ENCODE assay signal across 32 cellular contexts in the genomic region with DNA sequence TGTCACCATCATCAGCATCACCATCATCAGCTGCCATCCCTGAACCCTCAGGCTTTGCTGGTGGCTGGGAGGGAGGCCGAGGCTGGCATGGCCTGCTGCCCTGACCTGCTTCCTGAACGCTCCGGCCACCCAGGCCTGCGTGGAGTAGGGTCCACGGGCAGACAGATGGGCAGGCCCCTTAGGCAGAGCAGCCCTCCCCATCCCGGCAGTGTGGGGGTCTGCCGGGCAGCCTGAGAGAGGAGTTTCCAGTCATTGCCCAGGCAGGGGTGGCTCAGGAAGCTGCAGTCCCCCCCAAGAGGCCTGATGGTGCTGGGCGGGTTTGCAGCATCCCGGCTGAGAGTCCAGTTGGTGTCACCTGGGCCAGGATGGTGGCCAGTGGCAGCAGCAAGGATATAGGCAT. TPM values are rescaled to one million over a fixed set of nuclear protein-coding genes. Genes with fewer than 3 reads are reported as not detected.
DNase-seq lines count a peak whose midpoint lies in the region; ATAC-seq, FAIRE-seq and TF ChIP-seq lines count a peak whose summit lies in the region.
"Had no signal": no experiment of that assay in that cellular context is flagged by ENCODE, and none has a peak within 500 bp of the region (broad histone marks: within the 10 kb centered on the region; RNA-seq: fewer than 3 reads in every experiment).

No MANE protein-coding gene starts in this region.

- POLR2A ChIA-PET in HepG2 (lab: Yijun Ruan, JAX) = no interaction called here

- TF ChIP-seq RAD21 in liver (IDR thresholded peaks at IDR 0.05) = no peak
- no peak for TF ChIP-seq RAD21 in HepG2 (CRISPR knock-in tag; IDR thresholded peaks at IDR 0.05)

- no peaks in the 10 kb centered on the region for H4K20me1 ChIP-seq in HepG2 (ENCODE audit: insufficient read depth, low read length)

- no TSS peak for BruUV-seq in HepG2 (replicated peaks; lab: Mats Ljungman, UMichigan)

- FAIRE-seq in HepG2 (lab: Jason Lieb, UNC) = no peak
- FAIRE-seq in kidney (lab: Jason Lieb, UNC) = no peak
- FAIRE-seq in GM12892 (lab: Jason Lieb, UNC) = no peak
- FAIRE-seq: A549, bronchial epithelial cell, colon, GM18507, GM19239 had no signal

- CTCF ChIA-PET in HepG2 (lab: Yijun Ruan, JAX; ENCODE audit: low intra/inter-chr PET ratio, low total read pairs) = no interaction called here

- H3K27me3 ChIP-seq in liver (ENCODE audit: control insufficient read depth in 4 of 4, insufficient read depth in 4 of 4, low read length in 3 of 4) = no peaks in the 10 kb centered on the region
- H3K27me3 ChIP-seq in HepG2 (ENCODE audit: control insufficient read depth in 1 of 2, insufficient read depth in 2 of 2, low read length in 2 of 2) = peaks cover 40 to 77% of the 10 kb centered on the region in 2 experiments
- H3K27me3 ChIP-seq in sigmoid colon = peaks cover 3 to 40% (median 8%) of the 10 kb centered on the region in 3 donors
- H3K27me3 ChIP-seq in upper lobe of right lung = peaks cover 20% of the 10 kb centered on the region
- peaks cover 57% of the 10 kb centered on the region for H3K27me3 ChIP-seq in transverse colon
- H3K27me3 ChIP-seq: neural progenitor cell had no signal

- 83% methylated on average over 9 of the region's 9 CpGs for WGBS in liver
- 20% methylated on average over 2 of the region's 9 CpGs for WGBS in HepG2 (ENCODE audit: low lambda C conversion rate)
- 79 to 80% methylated on average over 9 of the region's 9 CpGs for WGBS in sigmoid colon, 2 donors
- 74% methylated on average over 6 of the region's 9 CpGs; no CpG with 5 or more reads in 1 of the 2 donors for WGBS in transverse colon (ENCODE audit: low coverage in 1 of 2), 2 donors

- ATAC-seq in HepG2 (no peak), upper lobe of right lung (no peak)
- ATAC-seq: GM23338; stimulated activated naive B cell treated with anti-CD40 and anti-IgM and Interleukin-4, amounts not matched to agents 10 μg/mL and 1 μg/mL and 100 μg/mL, for 72 hours had no signal

- H3K36me3 ChIP-seq in liver (ENCODE audit: control insufficient read depth in 4 of 4, insufficient read depth in 3 of 4, low read depth in 1 of 4, low read length in 3 of 4) (no peaks in the 10 kb centered on the region), HepG2 (replicated peaks in 1 of 2; ENCODE audit: control insufficient read depth in 1 of 2, insufficient read depth in 2 of 2, low read length in 2 of 2) (no peaks in the 10 kb centered on the region), kidney (ENCODE audit: control insufficient read depth in 1 of 2, insufficient read depth in 2 of 2, low read length in 2 of 2) (no peaks in the 10 kb centered on the region), sigmoid colon (no peaks in the 10 kb centered on the region), upper lobe of right lung (no peaks in the 10 kb centered on the region), transverse colon (no peaks in the 10 kb centered on the region)
- H3K36me3 ChIP-seq: neural progenitor cell, SJCRH30, thoracic aorta had no signal

- H3K27ac ChIP-seq in liver (ENCODE audit: low read depth in 1 of 2, low read length in 2 of 2) = peak overlapping the region; percentile 64 to 75
- no peak overlapping the region for H3K27ac ChIP-seq in HepG2 (ENCODE audit: extremely low read length, insufficient read depth, low read length)
- peak overlapping the region; percentile 23 to 85 for H3K27ac ChIP-seq in kidney (ENCODE audit: low read depth in 2 of 2, low read length in 2 of 2)
- peak overlapping the region; percentile 19 to 57 (median 37) for H3K27ac ChIP-seq in sigmoid colon
- peak overlapping the region; percentile 68 for H3K27ac ChIP-seq in upper lobe of right lung
- H3K27ac ChIP-seq in transverse colon = peak overlapping the region in 2 of 4 donors; percentile 25 to 38
- H3K27ac ChIP-seq: neural progenitor cell, SJCRH30, thoracic aorta, VCaP had no signal

- in situ Hi-C loops in HepG2 (cut with HindIII; ENCODE audit: extremely low pct_ligation_motif_present, low pct_unique_long_range_greater_than_20kb) = no loop called here
- in situ Hi-C loops in transverse colon (cut with MboI; ENCODE audit: low pct_ligation_motif_present in 1 of 4, low pct_unique_long_range_greater_than_20kb in 1 of 4, low sequenced_read_pairs in 3 of 4) = no loop called here

- TF ChIP-seq EP300 in HepG2 (IDR thresholded peaks at IDR 0.05; ENCODE audit: low read depth in 2 of 2, low read length in 2 of 2) = no peak
- no peak for TF ChIP-seq EP300 in HepG2 (CRISPR knock-in tag; IDR thresholded peaks at IDR 0.05; ENCODE audit: borderline replicate concordance)
- no peak for TF ChIP-seq EP300 in sigmoid colon (IDR thresholded peaks at IDR 0.05)
- TF ChIP-seq EP300 in transverse colon (IDR thresholded peaks at IDR 0.05; ENCODE audit: low read depth) = no peak

- TF ChIP-seq POLR2A in HepG2 (IDR thresholded peaks at IDR 0.05; ENCODE audit: insufficient read depth in 1 of 2, low read depth in 2 of 2, low read length in 2 of 2) (no peak), sigmoid colon (IDR thresholded peaks at IDR 0.05) (no peak), transverse colon (IDR thresholded peaks at IDR 0.05) (no peak), GM12892 (IDR thresholded peaks at IDR 0.05; ENCODE audit: low read depth, low read length) (no peak)

- TF ChIP-seq CTCF in liver (IDR thresholded peaks at IDR 0.05; ENCODE audit: low read depth, low read length, missing input control) = no peak
- TF ChIP-seq CTCF in HepG2 (CRISPR knock-in tag; IDR thresholded peaks at IDR 0.05) = no peak
- no peak for TF ChIP-seq CTCF in kidney (IDR thresholded peaks at IDR 0.05; ENCODE audit: borderline replicate concordance, extremely low read depth, insufficient read depth)
- no peak for TF ChIP-seq CTCF in sigmoid colon (IDR thresholded peaks at IDR 0.05)
- TF ChIP-seq CTCF in upper lobe of right lung (IDR thresholded peaks at IDR 0.05) = no peak
- TF ChIP-seq CTCF in transverse colon (IDR thresholded peaks at IDR 0.05) = no peak

- peaks cover 0 to 5% (median 0%) of the 10 kb centered on the region in 4 donors for H3K4me1 ChIP-seq in liver (ENCODE audit: control insufficient read depth in 4 of 4, insufficient read depth in 4 of 4, low read length in 3 of 4)
- peaks cover 28% of the 10 kb centered on the region for H3K4me1 ChIP-seq in HepG2 (ENCODE audit: insufficient read depth, low read length)
- H3K4me1 ChIP-seq in kidney (ENCODE audit: control insufficient read depth in 1 of 2, insufficient read depth in 1 of 2, low read depth in 1 of 2, low read length in 2 of 2) = peaks cover 0 to 5% of the 10 kb centered on the region in 2 donors
- no peaks in the 10 kb centered on the region for H3K4me1 ChIP-seq in sigmoid colon
- peaks cover 9% of the 10 kb centered on the region for H3K4me1 ChIP-seq in upper lobe of right lung
- H3K4me1 ChIP-seq in transverse colon = peaks cover 0 to 13% (median 1%) of the 10 kb centered on the region in 4 donors
- H3K4me1 ChIP-seq: neural progenitor cell had no signal

- H3K9me3 ChIP-seq in liver (ENCODE audit: control insufficient read depth in 4 of 4, low read length in 3 of 4) (no peaks in the 10 kb centered on the region), HepG2 (ENCODE audit: low read length) (no peaks in the 10 kb centered on the region), kidney (ENCODE audit: control insufficient read depth in 1 of 2, low read length in 2 of 2) (no peaks in the 10 kb centered on the region), sigmoid colon (no peaks in the 10 kb centered on the region), upper lobe of right lung (no peaks in the 10 kb centered on the region), transverse colon (no peaks in the 10 kb centered on the region)
- H3K9me3 ChIP-seq: A549, SJCRH30, thoracic aorta had no signal

- no peaks in the 10 kb centered on the region for H3K79me2 ChIP-seq in HepG2 (ENCODE audit: insufficient read depth, low read length)

- no peak overlapping the region for H3K9ac ChIP-seq in liver (ENCODE audit: low read depth in 1 of 2, low read length in 2 of 2)
- H3K9ac ChIP-seq in HepG2 (ENCODE audit: insufficient read depth, low read depth, low read length) = no peak overlapping the region
- no peak overlapping the region for H3K9ac ChIP-seq in kidney (ENCODE audit: low read length in 2 of 2)
- H3K9ac ChIP-seq: neural progenitor cell had no signal

- no peak overlapping the region for H3K4me3 ChIP-seq in liver (ENCODE audit: low read depth in 1 of 3, low read length in 3 of 3)
- H3K4me3 ChIP-seq in HepG2 (replicated peaks in 1 of 3; ENCODE audit: insufficient read depth in 1 of 3, low read depth in 2 of 3, low read length in 3 of 3) = no peak overlapping the region; a peak in 1 of 6 replicates
- no peak overlapping the region for H3K4me3 ChIP-seq in kidney (ENCODE audit: low read length in 2 of 2)
- H3K4me3 ChIP-seq in sigmoid colon = no peak overlapping the region
- H3K4me3 ChIP-seq in upper lobe of right lung = no peak overlapping the region
- no peak overlapping the region for H3K4me3 ChIP-seq in transverse colon
- H3K4me3 ChIP-seq: A549, GM23338, neural progenitor cell, thoracic aorta had no signal

- H2AFZ ChIP-seq in HepG2 (ENCODE audit: low read length) = no peak overlapping the region
- H2AFZ ChIP-seq: GM23338, neural progenitor cell had no signal

- intact Hi-C loops in HepG2 (cut with micrococcal nuclease; ENCODE audit: unreplicated experiment) = no loop called here
- intact Hi-C loops in kidney (cut with DNase I) = no loop called here
- intact Hi-C loops in sigmoid colon (cut with DNase I) = no loop called here
- intact Hi-C loops in upper lobe of right lung (cut with DNase I) = no loop called here
- intact Hi-C loops in transverse colon (cut with DNase I; ENCODE audit: low total_unique reads) = no loop called here

- DNase-seq in HepG2 (ENCODE audit: low spot score) (no peak), kidney (peak; percentile 64), sigmoid colon (no peak), upper lobe of right lung (no peak), transverse colon (no peak), GM12892 (ENCODE audit: insufficient read length) (no peak)
- DNase-seq in stimulated activated CD4-positive, alpha-beta T cell treated with anti-CD3 and anti-CD28 coated beads, Interleukin-4, amount 100 ng/mL, for 1 hour = no peak
- DNase-seq: activated CD4-positive, alpha-beta T cell treated with anti-CD3 and anti-CD28 coated beads for 4 hours; activated effector memory CD4-positive, alpha-beta T cell treated with Interleukin-2 at 50 U/mL for 16 hours; activated T-cell treated with anti-CD3 and anti-CD28 coated beads for 4 hours; AML-193; DMS 273 treated with DMSO at 0.1 percent for 48 hours; effector CD4-positive, alpha-beta T cell; HFFc6; NCI-H1436 treated with DMSO at 0.1 percent for 48 hours; NCI-H345; NCI-H748 treated with DMSO at 0.1 percent for 48 hours; SJCRH30; stimulated activated naive B cell treated with anti-CD40 and anti-IgM and Interleukin-4, amounts not matched to agents 10 μg/mL and 1 μg/mL and 100 μg/mL, for 72 hours; T1000 had no signal

- H3K4me2 ChIP-seq in HepG2 (ENCODE audit: low read depth, low read length) = no peak overlapping the region
- H3K4me2 ChIP-seq: A549, GM23338, neural progenitor cell had no signal

RNA-seq across cellular contexts. Expression of gene EGFL7, which starts 7.9 kb away (rescaled TPM):
- 10 to 100 TPM; 34.5 to 38.5 TPM for total RNA-seq in liver
- 10 to 100 TPM; 32.1 to 39.7 TPM for polyA plus RNA-seq in liver
- total RNA-seq in HepG2 (2016; rRNA removed; fragmentation: Illumina TruSeq; extraction: Trizol) = 0.20 TPM in 1 of 2 replicates, not detected in the other
- total RNA-seq in HepG2 (2016; cell fraction: cytosol; rRNA removed; fragmentation: Illumina TruSeq; extraction: Trizol; ENCODE audit: low read depth) = 0.61 and 0.88 TPM in 2 replicates
- total RNA-seq in HepG2 (2016; cell fraction: insoluble cytoplasmic fraction; rRNA removed; fragmentation: Illumina TruSeq; extraction: Trizol) = 0.19 and 0.32 TPM in 2 replicates
- total RNA-seq in HepG2 (2016; cell fraction: membrane; rRNA removed; fragmentation: Illumina TruSeq; extraction: Trizol) = 0.59 and 0.93 TPM in 2 replicates
- 0.40 TPM in 1 of 2 replicates, not detected in the other for total RNA-seq in HepG2 (2016; cell fraction: nucleus; rRNA removed; fragmentation: Illumina TruSeq; extraction: Trizol)
- polyA plus RNA-seq in HepG2 (2011; rRNA removed) = 5.1 and 10.3 TPM in 2 replicates
- polyA plus RNA-seq in HepG2 (2011; cell fraction: cytosol; rRNA removed) = 7.6 and 12.5 TPM in 2 replicates
- 20.6 and 22.6 TPM in 2 replicates for polyA plus RNA-seq in HepG2 (2011; cell fraction: nucleus; rRNA removed)
- 1.6 and 2.3 TPM in 2 replicates for polyA plus RNA-seq in HepG2 (2012)
- 0.54 and 0.89 TPM in 2 replicates for polyA plus RNA-seq in HepG2 (2016; cell fraction: cytosol; fragmentation: Illumina TruSeq; extraction: Trizol; ENCODE audit: low read depth)
- 0.20 and 0.56 TPM in 2 replicates for polyA plus RNA-seq in HepG2 (2016; cell fraction: insoluble cytoplasmic fraction; fragmentation: Illumina TruSeq; extraction: Trizol; ENCODE audit: low read depth)
- polyA plus RNA-seq in HepG2 (2016; cell fraction: membrane; fragmentation: Illumina TruSeq; extraction: Trizol; ENCODE audit: low read depth) = 0.68 and 0.72 TPM in 2 replicates
- polyA plus RNA-seq in HepG2 (2016; cell fraction: nucleus; fragmentation: Illumina TruSeq; extraction: Trizol; ENCODE audit: insufficient read depth, low read depth) = not detected in 2 replicates
- 3.6 and 4.7 TPM in 2 replicates for polyA minus RNA-seq in HepG2 (2011; rRNA and poly(A)+ RNA removed; ENCODE audit: low replicate concordance)
- polyA minus RNA-seq in HepG2 (2011; cell fraction: cytosol; rRNA and poly(A)+ RNA removed) = 3.1 and 3.3 TPM in 2 replicates
- 1.9 and 3.0 TPM in 2 replicates for polyA minus RNA-seq in HepG2 (2011; cell fraction: nucleus; rRNA and poly(A)+ RNA removed)
- 140 TPM for total RNA-seq in kidney
- 137 TPM for polyA plus RNA-seq in kidney (ENCODE audit: insufficient read depth, low read depth, low replicate concordance)
- 10 to 100 TPM; 31.0 to 75.6 (median 46.0) TPM for total RNA-seq in sigmoid colon
- 10 to 100 TPM in 2 of 3 donors, 1 to 10 TPM in 1; 6.0 to 43.5 (median 27.6) TPM for polyA plus RNA-seq in sigmoid colon
- 302 TPM for total RNA-seq in upper lobe of right lung
- total RNA-seq in transverse colon = 10 to 100 TPM; 12.3 to 64.7 (median 33.6) TPM
- not detected for polyA plus RNA-seq in GM12892 (2012; ENCODE audit: missing spikeins)

RNA-seq across cellular contexts. Expression of gene AGPAT2, which starts 32.4 kb away (rescaled TPM):
- total RNA-seq in liver (100 to 1,000 TPM in 1 of 2 donors, 10 to 100 TPM in 1; 75.1 to 213 TPM), HepG2 (2016; rRNA removed; fragmentation: Illumina TruSeq; extraction: Trizol) (2.5 and 3.9 TPM in 2 replicates), kidney (83.6 TPM), sigmoid colon (10 to 100 TPM; 28.0 to 62.4 (median 33.7) TPM), upper lobe of right lung (117 TPM), transverse colon (100 to 1,000 TPM; 245 to 441 (median 290) TPM)
- polyA plus RNA-seq in liver (100 to 1,000 TPM; 211 to 222 TPM), HepG2 (2011; rRNA removed) (25.8 and 33.0 TPM in 2 replicates), kidney (ENCODE audit: insufficient read depth, low read depth, low replicate concordance) (73.4 TPM), sigmoid colon (100 to 1,000 TPM in 2 of 3 donors, 10 to 100 TPM in 1; 92.5 to 345 (median 181) TPM)
- total RNA-seq in HepG2 (2016; cell fraction: cytosol; rRNA removed; fragmentation: Illumina TruSeq; extraction: Trizol; ENCODE audit: low read depth) = 5.2 and 5.9 TPM in 2 replicates
- 2.1 and 3.5 TPM in 2 replicates for total RNA-seq in HepG2 (2016; cell fraction: insoluble cytoplasmic fraction; rRNA removed; fragmentation: Illumina TruSeq; extraction: Trizol)
- total RNA-seq in HepG2 (2016; cell fraction: membrane; rRNA removed; fragmentation: Illumina TruSeq; extraction: Trizol) = 6.3 and 6.7 TPM in 2 replicates
- total RNA-seq in HepG2 (2016; cell fraction: nucleus; rRNA removed; fragmentation: Illumina TruSeq; extraction: Trizol) = 3.1 and 3.9 TPM in 2 replicates
- polyA plus RNA-seq in HepG2 (2011; cell fraction: cytosol; rRNA removed) = 34.1 and 37.6 TPM in 2 replicates
- 32.1 and 35.6 TPM in 2 replicates for polyA plus RNA-seq in HepG2 (2011; cell fraction: nucleus; rRNA removed)
- 9.3 and 10.6 TPM in 2 replicates for polyA plus RNA-seq in HepG2 (2012)
- polyA plus RNA-seq in HepG2 (2016; cell fraction: cytosol; fragmentation: Illumina TruSeq; extraction: Trizol; ENCODE audit: low read depth) = 8.4 and 9.1 TPM in 2 replicates
- 3.6 and 3.8 TPM in 2 replicates for polyA plus RNA-seq in HepG2 (2016; cell fraction: insoluble cytoplasmic fraction; fragmentation: Illumina TruSeq; extraction: Trizol; ENCODE audit: low read depth)
- polyA plus RNA-seq in HepG2 (2016; cell fraction: membrane; fragmentation: Illumina TruSeq; extraction: Trizol; ENCODE audit: low read depth) = 9.7 and 9.8 TPM in 2 replicates
- 8.2 and 8.4 TPM in 2 replicates for polyA plus RNA-seq in HepG2 (2016; cell fraction: nucleus; fragmentation: Illumina TruSeq; extraction: Trizol; ENCODE audit: insufficient read depth, low read depth)
- 34.1 and 96.5 TPM in 2 replicates for polyA minus RNA-seq in HepG2 (2011; rRNA and poly(A)+ RNA removed; ENCODE audit: low replicate concordance)
- polyA minus RNA-seq in HepG2 (2011; cell fraction: cytosol; rRNA and poly(A)+ RNA removed) = 12.3 and 17.9 TPM in 2 replicates
- 6.1 and 6.2 TPM in 2 replicates for polyA minus RNA-seq in HepG2 (2011; cell fraction: nucleus; rRNA and poly(A)+ RNA removed)
- 3.5 TPM for polyA plus RNA-seq in GM12892 (2012; ENCODE audit: missing spikeins)

RNA-seq across cellular contexts. Expression of gene DIPK1B, which starts 57.6 kb away (rescaled TPM):
- total RNA-seq in liver (10 to 100 TPM in 1 of 2 donors, 1 to 10 TPM in 1; 6.4 to 19.7 TPM), HepG2 (2016; rRNA removed; fragmentation: Illumina TruSeq; extraction: Trizol) (0.18 and 0.28 TPM in 2 replicates), kidney (7.5 TPM), sigmoid colon (10 to 100 TPM in 3 of 4 donors, 1 to 10 TPM in 1; 9.6 to 18.3 (median 14.3) TPM), upper lobe of right lung (17.7 TPM), transverse colon (10 to 100 TPM in 1 of 4 donors, 1 to 10 TPM in 3; 3.5 to 12.3 (median 3.9) TPM)
- polyA plus RNA-seq in liver (1 to 10 TPM; 2.3 to 4.1 TPM), HepG2 (2011; rRNA removed) (3.9 and 7.2 TPM in 2 replicates), kidney (ENCODE audit: insufficient read depth, low read depth, low replicate concordance) (22.6 TPM), sigmoid colon (1 to 10 TPM in 1 of 3 donors, under 1 TPM in 2; 0.23 to 6.5 (median 0.60) TPM)
- 0.91 and 1.1 TPM in 2 replicates for total RNA-seq in HepG2 (2016; cell fraction: cytosol; rRNA removed; fragmentation: Illumina TruSeq; extraction: Trizol; ENCODE audit: low read depth)
- total RNA-seq in HepG2 (2016; cell fraction: insoluble cytoplasmic fraction; rRNA removed; fragmentation: Illumina TruSeq; extraction: Trizol) = 0.28 and 0.41 TPM in 2 replicates
- 0.99 and 1.2 TPM in 2 replicates for total RNA-seq in HepG2 (2016; cell fraction: membrane; rRNA removed; fragmentation: Illumina TruSeq; extraction: Trizol)
- 0.16 TPM in 1 of 2 replicates, not detected in the other for total RNA-seq in HepG2 (2016; cell fraction: nucleus; rRNA removed; fragmentation: Illumina TruSeq; extraction: Trizol)
- polyA plus RNA-seq in HepG2 (2011; cell fraction: cytosol; rRNA removed) = 4.8 and 7.5 TPM in 2 replicates
- 17.3 and 19.2 TPM in 2 replicates for polyA plus RNA-seq in HepG2 (2011; cell fraction: nucleus; rRNA removed)
- 3.2 TPM in 2 replicates for polyA plus RNA-seq in HepG2 (2012)
- polyA plus RNA-seq in HepG2 (2016; cell fraction: cytosol; fragmentation: Illumina TruSeq; extraction: Trizol; ENCODE audit: low read depth) = 1.3 TPM in 2 replicates
- polyA plus RNA-seq in HepG2 (2016; cell fraction: insoluble cytoplasmic fraction; fragmentation: Illumina TruSeq; extraction: Trizol; ENCODE audit: low read depth) = 0.28 and 0.45 TPM in 2 replicates
- polyA plus RNA-seq in HepG2 (2016; cell fraction: membrane; fragmentation: Illumina TruSeq; extraction: Trizol; ENCODE audit: low read depth) = 1.1 TPM in 2 replicates
- 0.56 and 0.57 TPM in 2 replicates for polyA plus RNA-seq in HepG2 (2016; cell fraction: nucleus; fragmentation: Illumina TruSeq; extraction: Trizol; ENCODE audit: insufficient read depth, low read depth)
- polyA minus RNA-seq in HepG2 (2011; rRNA and poly(A)+ RNA removed; ENCODE audit: low replicate concordance) = 0.07 and 7.1 TPM in 2 replicates
- polyA minus RNA-seq in HepG2 (2011; cell fraction: cytosol; rRNA and poly(A)+ RNA removed) = 2.7 and 3.6 TPM in 2 replicates
- polyA minus RNA-seq in HepG2 (2011; cell fraction: nucleus; rRNA and poly(A)+ RNA removed) = 1.2 TPM in 2 replicates
- 0.36 TPM for polyA plus RNA-seq in GM12892 (2012; ENCODE audit: missing spikeins)
- total RNA-seq: bronchial epithelial cell, HFFc6, LHCN-M2, myocyte had no signal

Comparison
In these comparisons a context has a peak if more than half of its experiments do, and no peak if none do; other contexts are left out.
1. RNA of gene EGFL7, which starts 7.9 kb away (total RNA-seq): 302 TPM in upper lobe of right lung (single experiment), 140 TPM in kidney (single experiment), 31.0 to 75.6 TPM in sigmoid colon, 12.3 to 64.7 TPM in transverse colon and 34.5 to 38.5 TPM in liver; 0.19 to 0.93 TPM in HepG2; every median in the first group is over 4 times any median in the second.